Comparison of ENCODE assay signal across 9 cellular contexts in genomic region chr17:76528528-76529223, GRCh38. TPM values are rescaled to one million over a fixed set of nuclear protein-coding genes. Genes with fewer than 3 reads are reported as not detected.
DNase-seq lines count a peak whose midpoint lies in the region; ATAC-seq and TF ChIP-seq lines count a peak whose summit lies in the region.
"Had no signal": no experiment of that assay in that cellular context is flagged by ENCODE, and none has a peak within 500 bp of the region (broad histone marks: within the 10 kb centered on the region; RNA-seq: fewer than 3 reads in every experiment).

No MANE protein-coding gene starts in this region.

- H3K27ac Mint-ChIP-seq in HFFc6: peak overlapping the region; percentile 98

- no peak overlapping the region for H3K4me3 ChIP-seq in body of pancreas
- H3K4me3 ChIP-seq in suprapubic skin: peak overlapping the region; percentile 19

- peak overlapping the region; percentile 30 to 78 (median 64) for H3K27ac ChIP-seq in body of pancreas
- peak overlapping the region; percentile 74 for H3K27ac ChIP-seq in layer of hippocampus (ENCODE audit: low read depth, low read length)
- peak overlapping the region; percentile 94 for H3K27ac ChIP-seq in suprapubic skin

- no peak for DNase-seq in HFFc6
- DNase-seq in body of pancreas: no peak
- no peak for DNase-seq in suprapubic skin (ENCODE audit: low spot score in 2 of 2)
- no peak for DNase-seq in HuH-7.5 (ENCODE audit: low spot score)
- DNase-seq in stimulated activated CD4-positive, alpha-beta T cell treated with anti-CD3 and anti-CD28 coated beads, Interleukin-2, amount 100 ng/mL, for 24 hours: no peak
- DNase-seq: NCI-H1092 treated with DMSO at 0.1 percent for 48 hours had no signal

- H3K36me3 Mint-ChIP-seq in HFFc6 (ENCODE audit: low read depth): no peaks in the 10 kb centered on the region

- H3K9me3 ChIP-seq in body of pancreas (no peaks in the 10 kb centered on the region), suprapubic skin (no peaks in the 10 kb centered on the region)

- H3K4me3 Mint-ChIP-seq in HFFc6: no peak overlapping the region; the same call in 1 of the 2 replicates

- TF ChIP-seq POLR2A in body of pancreas (IDR thresholded peaks at IDR 0.05) (no peak), suprapubic skin (IDR thresholded peaks at IDR 0.05) (no peak)

- no peaks in the 10 kb centered on the region; the same call in 1 of the 2 replicates for H3K27me3 Mint-ChIP-seq in HFFc6 (ENCODE audit: insufficient read depth)

- H3K9me3 Mint-ChIP-seq in HFFc6: no peaks in the 10 kb centered on the region

- TF ChIP-seq EP300 in suprapubic skin (IDR thresholded peaks at IDR 0.05): no peak

- peak; percentile 55 for TF ChIP-seq CTCF in HFFc6 (IDR thresholded peaks at IDR 0.05)
- TF ChIP-seq CTCF in body of pancreas (IDR thresholded peaks at IDR 0.05): no peak
- TF ChIP-seq CTCF in suprapubic skin (IDR thresholded peaks at IDR 0.05): peak in 1 of 2 donors; percentile 15

- H3K36me3 ChIP-seq in body of pancreas (replicated peaks in 1 of 2; ENCODE audit: insufficient read depth in 1 of 2, low read depth in 2 of 2): no peaks in the 10 kb centered on the region
- H3K36me3 ChIP-seq in suprapubic skin: no peaks in the 10 kb centered on the region

- ATAC-seq in body of pancreas (no peak), HG02588 (IDR thresholded peaks at IDR 0.05; ENCODE audit: unreplicated experiment) (no peak), GM21526 (IDR thresholded peaks at IDR 0.05; ENCODE audit: low FRiP score, unreplicated experiment) (no peak)

- peaks cover 18% of the 10 kb centered on the region for H3K4me1 ChIP-seq in body of pancreas
- peaks cover 62% of the 10 kb centered on the region for H3K4me1 ChIP-seq in suprapubic skin

- peaks cover 49% of the 10 kb centered on the region for H3K4me1 Mint-ChIP-seq in HFFc6 (ENCODE audit: low read depth)

- H3K27me3 ChIP-seq in body of pancreas (no peaks in the 10 kb centered on the region), layer of hippocampus (ENCODE audit: control insufficient read depth, insufficient read depth, low read length) (no peaks in the 10 kb centered on the region), suprapubic skin (no peaks in the 10 kb centered on the region)

- WGBS in body of pancreas, 2 donors: 50 to 70% methylated on average over 28 to 31 of the region's 31 CpGs
- WGBS in suprapubic skin: 47% methylated on average over 30 of the region's 31 CpGs

- intact Hi-C loops in body of pancreas (cut with DNase I): loop anchor here (10.0 kb wide), 1 partner anchor 186 kb away; the partner anchor contains the start of gene MXRA7

RNA-seq across cellular contexts. Expression of gene CYGB, which starts 8.8 kb away (rescaled TPM):
- under 1 TPM; 0.26 to 0.66 (median 0.33) TPM for total RNA-seq in HFFc6 (2021; fragmentation: NEBNext Ultra II Directional; extraction: Animal tissue kit (Norgen Biotek cat#: 25700))
- 10 to 100 TPM in 1 of 2 donors, 1 to 10 TPM in 1; 9.6 to 21.1 TPM for total RNA-seq in body of pancreas
- 10 to 100 TPM in 2 of 4 donors, 1 to 10 TPM in 2; 2.8 to 18.2 (median 10.4) TPM for total RNA-seq in suprapubic skin

RNA-seq across cellular contexts. Expression of gene PRCD, which starts 11.2 kb away (rescaled TPM):
- total RNA-seq in HFFc6 (2021; fragmentation: NEBNext Ultra II Directional; extraction: Animal tissue kit (Norgen Biotek cat#: 25700)): not detected
- 1 to 10 TPM in 1 of 2 donors, under 1 TPM in 1; 0.52 to 4.6 TPM for total RNA-seq in body of pancreas
- 1 to 10 TPM in 3 of 4 donors, not detected in 1; 1.3 to 2.8 (median 2.2) TPM for total RNA-seq in suprapubic skin

RNA-seq across cellular contexts. Expression of gene RHBDF2, which starts 27.5 kb away (rescaled TPM):
- total RNA-seq in HFFc6 (2021; fragmentation: NEBNext Ultra II Directional; extraction: Animal tissue kit (Norgen Biotek cat#: 25700)): 10 to 100 TPM in 2 of 6 experiments, 1 to 10 TPM in 4; 7.1 to 13.1 (median 9.4) TPM
- total RNA-seq in body of pancreas: 10 to 100 TPM; 23.1 to 48.1 TPM
- total RNA-seq in suprapubic skin: 10 to 100 TPM; 45.9 to 82.6 (median 52.6) TPM

RNA-seq across cellular contexts. Expression of gene ST6GALNAC2, which starts 57.0 kb away (rescaled TPM):
- under 1 TPM in 5 of 6 experiments, not detected in 1; 0.20 to 0.71 (median 0.34) TPM for total RNA-seq in HFFc6 (2021; fragmentation: NEBNext Ultra II Directional; extraction: Animal tissue kit (Norgen Biotek cat#: 25700))
- total RNA-seq in body of pancreas (10 to 100 TPM in 1 of 2 donors, 1 to 10 TPM in 1; 6.9 to 10.1 TPM), suprapubic skin (10 to 100 TPM; 71.1 to 94.3 (median 80.3) TPM)
